ENCODE assay signal across 32 cellular contexts in genomic region chrX:925094-925493, GRCh38.
A peak's percentile ranks its signal among the peaks of the same experiment; 100 is the strongest.
DNase-seq lines count a peak whose midpoint lies in the region; ATAC-seq, FAIRE-seq and TF ChIP-seq lines count a peak whose summit lies in the region.
"Had no signal": no experiment of that assay in that cellular context is flagged by ENCODE, and none has a peak within 500 bp of the region (broad histone marks: within the 10 kb centered on the region; RNA-seq: fewer than 3 reads in every experiment).

No MANE protein-coding gene starts in this region.

- H2AK5ac ChIP-seq in H1 (ENCODE audit: low read depth, low read length): no peak overlapping the region

- H3K4me1 ChIP-seq in HEK293 (ENCODE audit: control insufficient read depth, insufficient read depth, low read length) (no peaks in the 10 kb centered on the region), K562 (replicated peaks in 1 of 2; ENCODE audit: control insufficient read depth in 2 of 2, insufficient read depth in 2 of 2, low read length in 2 of 2) (no peaks in the 10 kb centered on the region), H1 (replicated peaks in 1 of 4; ENCODE audit: control insufficient read depth in 3 of 4, insufficient read depth in 4 of 4, low read length in 3 of 4) (no peaks in the 10 kb centered on the region)
- H3K4me1 ChIP-seq: A549, BE2C, BLaER1, Caco-2 had no signal

- H3K4me3 ChIP-seq in HEK293 (ENCODE audit: low read depth, low read length): no peak overlapping the region
- H3K4me3 ChIP-seq in K562: no peak overlapping the region
- H3K4me3 ChIP-seq in H1 (ENCODE audit: extremely low read depth in 1 of 4, insufficient read depth in 2 of 4, low read depth in 3 of 4, low read length in 4 of 4): no peak overlapping the region
- H3K4me3 ChIP-seq: A549; BLaER1; BLaER1 treated with 17β-estradiol and CSF1 and Interleukin-3, amounts not matched to agents 10 nM and 100 nM had no signal

- FAIRE-seq in K562 (lab: Jason Lieb, UNC): no peak
- no peak for FAIRE-seq in H1 (lab: Jason Lieb, UNC)
- FAIRE-seq: A204.1, A549, D721Med had no signal

- no peak overlapping the region for H2BK20ac ChIP-seq in H1 (ENCODE audit: low read length)

- H3K79me1 ChIP-seq in H1 (ENCODE audit: low read depth, low read length): no peaks in the 10 kb centered on the region

- no peaks in the 10 kb centered on the region for H3K9me1 ChIP-seq in K562 (ENCODE audit: control insufficient read depth, insufficient read depth, low read length)

- H3K4ac ChIP-seq in H1 (replicated peaks; ENCODE audit: insufficient read length, low read depth, low read length): no peak overlapping the region

- H3K9me3 ChIP-seq in HEK293 (ENCODE audit: control insufficient read depth, insufficient read depth, low read depth, low read length): no peaks in the 10 kb centered on the region
- H3K9me3 ChIP-seq in K562 (replicated peaks; ENCODE audit: control insufficient read depth, insufficient read depth, low read depth, low read length): no peaks in the 10 kb centered on the region; the same call in 1 of the 2 replicates
- no peaks in the 10 kb centered on the region for H3K9me3 ChIP-seq in H1 (ENCODE audit: insufficient read depth in 2 of 2, low read depth in 1 of 2, low read length in 1 of 2)
- H3K9me3 ChIP-seq: A549; BE2C; BLaER1; BLaER1 treated with 17β-estradiol and CSF1 and Interleukin-3, amounts not matched to agents 10 nM and 100 nM had no signal

- no TSS peak for BruUV-seq in K562 (replicated peaks; lab: Mats Ljungman, UMichigan)

- H3K27ac ChIP-seq in HEK293 (ENCODE audit: extremely low read depth, low read depth, low read length): no peak overlapping the region
- H3K27ac ChIP-seq in K562 (ENCODE audit: extremely low read depth, low read depth, low read length): no peak overlapping the region
- no peak overlapping the region for H3K27ac ChIP-seq in H1 (ENCODE audit: low read depth, low read length)
- H3K27ac ChIP-seq: 22Rv1; A549; BLaER1; BLaER1 treated with 17β-estradiol and CSF1 and Interleukin-3, amounts not matched to agents 10 nM and 100 nM; C4-2B had no signal

- peaks cover 4% of the 10 kb centered on the region; the same call in 1 of the 2 replicates for H3K23me2 ChIP-seq in H1 (ENCODE audit: low read depth, low read length)

- H4K5ac ChIP-seq in H1 (ENCODE audit: insufficient read length, low read depth, low read length): no peak overlapping the region

- H3K9ac ChIP-seq in K562 (ENCODE audit: insufficient read depth in 1 of 2, low read depth in 2 of 2, low read length in 2 of 2): no peak overlapping the region
- no peak overlapping the region for H3K9ac ChIP-seq in H1 (replicated peaks in 1 of 4; ENCODE audit: extremely low read depth in 1 of 4, low read depth in 3 of 4, low read length in 3 of 4)
- H3K9ac ChIP-seq: BLaER1; BLaER1 treated with 17β-estradiol and CSF1 and Interleukin-3, amounts not matched to agents 10 nM and 100 nM had no signal

- H3K14ac ChIP-seq in H1 (ENCODE audit: insufficient read length): no peak overlapping the region

- H2AFZ ChIP-seq in K562 (ENCODE audit: low read depth, low read length) (no peak overlapping the region), H1 (ENCODE audit: low read length) (no peak overlapping the region)

- TF ChIP-seq EP300 in K562 (IDR thresholded peaks at IDR 0.05; ENCODE audit: low read length) (no peak), H1 (IDR thresholded peaks at IDR 0.05; ENCODE audit: borderline replicate concordance in 1 of 2, low read depth in 2 of 2, low read length in 2 of 2) (no peak)

- TF ChIP-seq RAD21 in K562 (CRISPR knock-in tag; conservative IDR thresholded peaks at IDR 0.05 in 1 of 2, IDR thresholded peaks at IDR 0.05 in 1 of 2) (no peak), H1 (IDR thresholded peaks at IDR 0.05 in 1 of 2, conservative IDR thresholded peaks at IDR 0.05 in 1 of 2; ENCODE audit: low read depth in 2 of 2, low read length in 2 of 2) (no peak)

- H3K36me3 ChIP-seq in HEK293 (ENCODE audit: control insufficient read depth in 2 of 2, insufficient read depth in 1 of 2, low read length in 2 of 2) (no peaks in the 10 kb centered on the region), K562 (ENCODE audit: control insufficient read depth, insufficient read depth, low read length) (no peaks in the 10 kb centered on the region), H1 (ENCODE audit: control insufficient read depth in 2 of 4, insufficient read depth in 4 of 4, low read length in 3 of 4) (no peaks in the 10 kb centered on the region)
- H3K36me3 ChIP-seq: BE2C; BLaER1; BLaER1 treated with 17β-estradiol and CSF1 and Interleukin-3, amounts not matched to agents 10 nM and 100 nM had no signal

- CTCF ChIA-PET in HEK293 (lab: Yijun Ruan, JAX) (no interaction called here), K562 (lab: Yijun Ruan, JAX; ENCODE audit: low intra/inter-chr PET ratio) (no interaction called here), H1 (lab: Charles Lee; ENCODE audit: partially characterized antibody) (no interaction called here)

- H3K27me3 ChIP-seq in K562 (ENCODE audit: control insufficient read depth in 2 of 2, insufficient read depth in 2 of 2, low read length in 2 of 2) (no peaks in the 10 kb centered on the region), H1 (replicated peaks in 1 of 4; ENCODE audit: control insufficient read depth in 3 of 4, extremely low read depth in 1 of 4, insufficient read depth in 3 of 4, low read length in 3 of 4) (no peaks in the 10 kb centered on the region)
- H3K27me3 ChIP-seq: BE2C, BLaER1 had no signal

- peak overlapping the region; percentile 82 for H3K56ac ChIP-seq in H1 (replicated peaks; ENCODE audit: insufficient read length, low read depth, low read length)

- TF ChIP-seq POLR2A in K562 (conservative IDR thresholded peaks at IDR 0.05) (no peak), H1 (IDR thresholded peaks at IDR 0.05; ENCODE audit: control extremely low read depth in 1 of 2, low read depth in 2 of 2, low read length in 2 of 2) (no peak)

- WGBS in K562 (ENCODE audit: insufficient coverage, low coverage, missing lambda C conversion rate): 26% methylated on average over 2 of the region's 2 CpGs
- WGBS in H1 (ENCODE audit: extremely low coverage in 1 of 2, insufficient coverage in 1 of 2, insufficient read length in 1 of 2, insufficient replicate concordance in 2 of 2, low coverage in 1 of 2, low lambda C conversion rate in 2 of 2, missing lambda C conversion rate in 1 of 2), 2 experiments: 90 to 96% methylated on average over 2 of the region's 2 CpGs

- H3K79me2 ChIP-seq in K562 (ENCODE audit: control insufficient read depth, insufficient read depth, low read length): no peaks in the 10 kb centered on the region
- no peaks in the 10 kb centered on the region for H3K79me2 ChIP-seq in H1 (ENCODE audit: control insufficient read depth in 1 of 2, insufficient read depth in 2 of 2, low read length in 2 of 2)

- H3K23ac ChIP-seq in H1 (ENCODE audit: insufficient read length): no peak overlapping the region

- H4K8ac ChIP-seq in H1 (ENCODE audit: extremely low read depth, insufficient read depth, low read length): no peak overlapping the region

- no peak for TF ChIP-seq CTCF in HEK293 (tag by site-specific recombination; IDR thresholded peaks at IDR 0.05)
- TF ChIP-seq CTCF in K562 (IDR thresholded peaks at IDR 0.05 in 2 of 3, conservative IDR thresholded peaks at IDR 0.05 in 1 of 3; ENCODE audit: insufficient read depth in 2 of 3, low read depth in 1 of 3, low read length in 3 of 3): no peak
- no peak for TF ChIP-seq CTCF in H1 (IDR thresholded peaks at IDR 0.05; ENCODE audit: control extremely low read depth in 1 of 3, insufficient read depth in 1 of 3, low read depth in 1 of 3, low read length in 3 of 3)

- no peak overlapping the region for H2BK5ac ChIP-seq in H1 (ENCODE audit: low read depth, low read length)

- H3K4me2 ChIP-seq in K562 (ENCODE audit: insufficient read depth, low read length) (no peak overlapping the region), H1 (ENCODE audit: insufficient read depth in 1 of 2, low read depth in 2 of 2, low read length in 2 of 2) (no peak overlapping the region)
- H3K4me2 ChIP-seq: A549; BLaER1; BLaER1 treated with 17β-estradiol and CSF1 and Interleukin-3, amounts not matched to agents 10 nM and 100 nM had no signal

- ATAC-seq in K562: no peak
- ATAC-seq in HG03097 (IDR thresholded peaks at IDR 0.05; ENCODE audit: low FRiP score, unreplicated experiment): no peak
- no peak for ATAC-seq in GM19467 (IDR thresholded peaks at IDR 0.05; ENCODE audit: unreplicated experiment)
- ATAC-seq: CD8-positive, alpha-beta T cell had no signal

- in situ Hi-C loops in K562 (cut with MboI): no loop called here

- POLR2A ChIA-PET in HEK293 (lab: Yijun Ruan, JAX) (no interaction called here), K562 (lab: Yijun Ruan, JAX) (no interaction called here), H1 (lab: Charles Lee; ENCODE audit: partially characterized antibody) (no interaction called here)

- H4K91ac ChIP-seq in H1 (replicated peaks; ENCODE audit: insufficient read length, low read length): no peak overlapping the region

- no peak overlapping the region for H3K18ac ChIP-seq in H1 (ENCODE audit: extremely low read depth, low read length)

- no peak overlapping the region for H2BK12ac ChIP-seq in H1 (ENCODE audit: low read depth, low read length)

- H2BK120ac ChIP-seq in H1 (replicated peaks; ENCODE audit: low read depth, low read length): no peak overlapping the region

- intact Hi-C loops in K562 (cut with micrococcal nuclease): no loop called here

- H4K20me1 ChIP-seq in K562 (replicated peaks; ENCODE audit: control insufficient read depth, insufficient read depth, low read length) (no peaks in the 10 kb centered on the region), H1 (replicated peaks in 1 of 2; ENCODE audit: control insufficient read depth in 1 of 2, insufficient read depth in 2 of 2, low read length in 2 of 2) (peaks cover 0 to 1% of the 10 kb centered on the region in 2 experiments)
- H4K20me1 ChIP-seq: BLaER1; BLaER1 treated with 17β-estradiol and CSF1 and Interleukin-3, amounts not matched to agents 10 nM and 100 nM had no signal

- no peak overlapping the region for H2BK15ac ChIP-seq in H1 (ENCODE audit: low read length)

- DNase-seq in K562 (ENCODE audit: extremely low read depth in 1 of 4, low spot score in 3 of 4) (no peak), H1 (ENCODE audit: low read depth in 1 of 2, low spot score in 2 of 2) (no peak), COLO668 (lab: John Stamatoyannopoulos, UW; ENCODE audit: unreplicated experiment) (no peak)
- DNase-seq: 8988T; ACHN; AML-193; BE2C; C1 segment of cervical spinal cord; Caco-2; Calu3; CD4-positive, alpha-beta memory T cell; CD4-positive, CD25-positive, alpha-beta regulatory T cell; CD8-positive, alpha-beta memory T cell; COR-L47; DMS 273 treated with DMSO at 0.1 percent for 48 hours; DMS153; DMS53; DMS79; DMS79 treated with DMSO at 0.1 percent for 48 hours; DND-41; EL had no signal

TF ChIP-seq in HEK293, 187 proteins besides CTCF, POLR2A, EP300 and RAD21 (continues in another document):
- no peak for TF ChIP-seq ZNF530 (tag by site-specific recombination; IDR thresholded peaks at IDR 0.05; ENCODE audit: low read depth)
- peak; percentile 98 for TF ChIP-seq ZBTB17 (tag by site-specific recombination; IDR thresholded peaks at IDR 0.05)

TF ChIP-seq in K562, 482 proteins besides CTCF, POLR2A, EP300 and RAD21 (continues in another document):
- TF ChIP-seq ZNF3 (CRISPR knock-in tag; IDR thresholded peaks at IDR 0.05) (no peak), CREBBP (IDR thresholded peaks at IDR 0.05; ENCODE audit: low read depth, low read length) (peak; percentile 65)

TF ChIP-seq in H1, 55 proteins besides CTCF, POLR2A, EP300 and RAD21 (continues in another document):
- no peak for TF ChIP-seq TAF1 (IDR thresholded peaks at IDR 0.05; ENCODE audit: low read depth, low read length)

Comparison
In these comparisons a context has a peak if more than half of its experiments do, and no peak if none do; other contexts are left out.
1. Of the 44 proteins assayed by ChIP-seq in both K562 and HEK293: peak only in K562: none; only in HEK293: ZBTB17; in both: none; in neither: 43.